10 cellular contexts compared by ENCODE assay signal in the genomic region with DNA sequence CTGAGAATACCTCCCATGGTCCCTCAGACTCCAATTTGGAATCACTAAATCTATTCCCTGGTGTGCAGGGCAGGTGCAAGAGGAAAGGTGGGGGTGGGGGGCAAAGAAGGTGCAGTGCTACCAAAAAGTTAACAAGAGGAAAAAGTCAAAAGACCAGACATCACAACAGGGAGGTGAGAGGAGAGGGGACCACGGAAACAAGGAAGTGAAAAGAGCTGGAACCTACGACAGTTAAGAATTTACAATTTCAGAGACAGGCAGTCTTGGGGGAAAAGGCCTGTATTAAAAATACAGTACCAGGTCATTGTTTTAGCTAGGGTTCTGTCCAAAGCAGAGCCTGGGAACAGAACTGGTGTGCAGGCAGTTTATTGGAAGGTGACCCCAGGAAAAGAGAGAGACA. TPM values are rescaled to one million over a fixed set of nuclear protein-coding genes. Genes with fewer than 3 reads are reported as not detected.
DNase-seq lines count a peak whose midpoint lies in the region; ATAC-seq and TF ChIP-seq lines count a peak whose summit lies in the region.
"Had no signal": no experiment of that assay in that cellular context is flagged by ENCODE, and none has a peak within 500 bp of the region (broad histone marks: within the 10 kb centered on the region; RNA-seq: fewer than 3 reads in every experiment).

No MANE protein-coding gene starts in this region.

- H3K36me3 ChIP-seq in BLaER1 treated with 17β-estradiol and CSF1 and Interleukin-3, amounts not matched to agents 10 nM and 100 nM = peaks cover 1 to 28% (median 19%) of the 10 kb centered on the region in 11 experiments; a peak in 15 of 22 replicates
- H3K36me3 ChIP-seq in adrenal gland (replicated peaks in 1 of 2) = no peaks in the 10 kb centered on the region

- peak overlapping the region; percentile 2 to 72 (median 30); a peak in 15 of 22 replicates for H3K4me2 ChIP-seq in BLaER1 treated with 17β-estradiol and CSF1 and Interleukin-3, amounts not matched to agents 10 nM and 100 nM

- H3K36me3 Mint-ChIP-seq in activated B cell treated with CpG ODN at 0.5 μM for 24 hours (ENCODE audit: low read depth) = peaks cover 17% of the 10 kb centered on the region

- WGBS in adrenal gland, 4 donors = 69 to 77% (median 72%) methylated on average over 2 of the region's 2 CpGs

- TF ChIP-seq CTCF in activated B cell treated with CpG ODN at 0.5 μM for 24 hours (IDR thresholded peaks at IDR 0.05) (no peak), adrenal gland (IDR thresholded peaks at IDR 0.05) (no peak)

- DNase-seq in activated B cell treated with CpG ODN at 0.5 μM for 24 hours = no peak
- DNase-seq in adrenal gland = no peak
- no peak for DNase-seq in inferior parietal cortex (ENCODE audit: extremely low spot score)
- DNase-seq in SIG-M5 (lab: John Stamatoyannopoulos, UW) = no peak
- no peak for DNase-seq in GOT3 (lab: John Stamatoyannopoulos, UW)
- DNase-seq: activated CD4-positive, alpha-beta T cell treated with anti-CD3 and anti-CD28 coated beads, Interleukin-2, amount 10 ng/mL, durations not matched to agents 24 days and 14 days; effector CD8-positive, alpha-beta T cell had no signal

- H3K9ac ChIP-seq in BLaER1 treated with 17β-estradiol and CSF1 and Interleukin-3, amounts not matched to agents 10 nM and 100 nM = no peak overlapping the region

- no peaks in the 10 kb centered on the region for H3K27me3 Mint-ChIP-seq in activated B cell treated with CpG ODN at 0.5 μM for 24 hours
- H3K27me3 Mint-ChIP-seq: activated CD4-positive, alpha-beta T cell treated with anti-CD3 and anti-CD28 coated beads, Interleukin-2, amount 10 ng/mL, durations not matched to agents 24 days and 14 days had no signal

- H3K4me3 Mint-ChIP-seq in activated B cell treated with CpG ODN at 0.5 μM for 24 hours = peak overlapping the region; percentile 58
- H3K4me3 Mint-ChIP-seq: activated CD4-positive, alpha-beta T cell treated with anti-CD3 and anti-CD28 coated beads, Interleukin-2, amount 10 ng/mL, durations not matched to agents 24 days and 14 days had no signal

- peaks cover 32 to 71% (median 39%) of the 10 kb centered on the region in 10 experiments for H3K4me1 ChIP-seq in BLaER1 treated with 17β-estradiol and CSF1 and Interleukin-3, amounts not matched to agents 10 nM and 100 nM
- H3K4me1 ChIP-seq in adrenal gland (replicated peaks in 1 of 2) = peaks cover 33 to 71% of the 10 kb centered on the region in 2 donors

- no peaks in the 10 kb centered on the region for H3K9me3 Mint-ChIP-seq in activated B cell treated with CpG ODN at 0.5 μM for 24 hours
- H3K9me3 Mint-ChIP-seq: activated CD4-positive, alpha-beta T cell treated with anti-CD3 and anti-CD28 coated beads, Interleukin-2, amount 10 ng/mL, durations not matched to agents 24 days and 14 days had no signal

- ATAC-seq in GM19043 (IDR thresholded peaks at IDR 0.05; ENCODE audit: low read depth, unreplicated experiment) (peak; percentile 62), HG03025 (IDR thresholded peaks at IDR 0.05; ENCODE audit: low FRiP score, unreplicated experiment) (peak; percentile 79), activated B cell treated with CpG ODN at 0.5 μM for 24 hours (ENCODE audit: low read depth) (peak; percentile 53)

- intact Hi-C loops in activated B cell treated with CpG ODN at 0.5 μM for 24 hours (cut with micrococcal nuclease) (loop anchor here (1.0 kb wide), 1 partner anchor 14 kb away; no protein-coding TSS in a partner anchor), adrenal gland (cut with DNase I) (no loop called here)

- POLR2A ChIA-PET in activated B cell treated with CpG ODN at 0.5 μM for 24 hours (lab: Charles Lee) = interaction anchor here (0.5 to 1.6 kb wide), 5 partner anchors 12 to 53 kb away, joined by 3 to 8 read pairs (median 3); no protein-coding TSS in a partner anchor

- no peak for TF ChIP-seq POLR2A in adrenal gland (IDR thresholded peaks at IDR 0.05)

- peaks cover 0 to 15% (median 0%) of the 10 kb centered on the region in 11 experiments; a peak in 6 of 22 replicates for H3K9me3 ChIP-seq in BLaER1 treated with 17β-estradiol and CSF1 and Interleukin-3, amounts not matched to agents 10 nM and 100 nM (replicated peaks in 1 of 11)
- no peaks in the 10 kb centered on the region for H3K9me3 ChIP-seq in adrenal gland (replicated peaks in 1 of 3)

- CTCF ChIA-PET in activated B cell treated with CpG ODN at 0.5 μM for 24 hours (lab: Charles Lee) = interaction anchor here (1.5 kb wide), 1 partner anchor 66 kb away, joined by 7 read pairs; no protein-coding TSS in a partner anchor

- no peaks in the 10 kb centered on the region for H3K27me3 ChIP-seq in BLaER1 treated with 17β-estradiol and CSF1 and Interleukin-3, amounts not matched to agents 10 nM and 100 nM
- no peaks in the 10 kb centered on the region for H3K27me3 ChIP-seq in adrenal gland

- H3K4me1 Mint-ChIP-seq in activated B cell treated with CpG ODN at 0.5 μM for 24 hours = peaks cover 75% of the 10 kb centered on the region

- peaks cover 57 to 99% (median 90%) of the 10 kb centered on the region in 11 experiments for H4K20me1 ChIP-seq in BLaER1 treated with 17β-estradiol and CSF1 and Interleukin-3, amounts not matched to agents 10 nM and 100 nM

- H3K27ac ChIP-seq in BLaER1 treated with 17β-estradiol and CSF1 and Interleukin-3, amounts not matched to agents 10 nM and 100 nM = peak overlapping the region in 2 of 11 experiments; percentile 7 to 17; a peak in 4 of 22 replicates
- no peak overlapping the region for H3K27ac ChIP-seq in adrenal gland

- peak overlapping the region; percentile 88 for H3K27ac Mint-ChIP-seq in activated B cell treated with CpG ODN at 0.5 μM for 24 hours
- H3K27ac Mint-ChIP-seq: activated CD4-positive, alpha-beta T cell treated with anti-CD3 and anti-CD28 coated beads, Interleukin-2, amount 10 ng/mL, durations not matched to agents 24 days and 14 days had no signal

- no peak overlapping the region for H3K4me3 ChIP-seq in BLaER1 treated with 17β-estradiol and CSF1 and Interleukin-3, amounts not matched to agents 10 nM and 100 nM
- H3K4me3 ChIP-seq in adrenal gland = no peak overlapping the region

RNA-seq across cellular contexts. Expression of gene ITGB1, which starts 14.6 kb away (rescaled TPM):
- total RNA-seq in activated B cell treated with CpG ODN at 0.5 μM for 24 hours = 80.3 and 87.4 TPM in 2 replicates
- 100 to 1,000 TPM; 288 to 803 (median 331) TPM for total RNA-seq in adrenal gland
- polyA plus RNA-seq in adrenal gland = 100 to 1,000 TPM in 2 of 3 donors, 10 to 100 TPM in 1; 93.3 to 400 (median 105) TPM
